1 cellular context compared by ENCODE assay signal in the genomic region with DNA sequence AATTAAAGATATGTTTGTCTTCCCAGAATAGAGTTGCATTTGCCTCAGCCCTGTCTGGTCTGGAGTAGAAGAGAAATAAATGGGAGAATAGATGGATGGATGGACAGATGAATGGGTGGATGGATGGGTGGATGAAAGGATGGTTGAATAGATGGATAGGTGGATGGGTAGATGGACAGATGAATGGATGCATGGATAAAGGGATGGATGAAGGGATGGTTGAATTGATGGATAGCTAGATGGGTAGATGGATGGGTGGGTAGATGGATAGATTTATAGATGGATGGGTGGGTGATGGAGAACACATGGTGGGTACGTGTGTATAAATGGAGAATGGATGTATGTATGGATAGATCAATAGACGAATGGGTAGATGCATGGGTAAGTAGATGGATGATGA.
TF ChIP-seq lines count a peak whose summit lies in the region.

No MANE protein-coding gene starts in this region.

TF ChIP-seq in IMR-90, 13 proteins besides CTCF, POLR2A, EP300 and RAD21 (continued from another document):
- TF ChIP-seq, protein P1, sequence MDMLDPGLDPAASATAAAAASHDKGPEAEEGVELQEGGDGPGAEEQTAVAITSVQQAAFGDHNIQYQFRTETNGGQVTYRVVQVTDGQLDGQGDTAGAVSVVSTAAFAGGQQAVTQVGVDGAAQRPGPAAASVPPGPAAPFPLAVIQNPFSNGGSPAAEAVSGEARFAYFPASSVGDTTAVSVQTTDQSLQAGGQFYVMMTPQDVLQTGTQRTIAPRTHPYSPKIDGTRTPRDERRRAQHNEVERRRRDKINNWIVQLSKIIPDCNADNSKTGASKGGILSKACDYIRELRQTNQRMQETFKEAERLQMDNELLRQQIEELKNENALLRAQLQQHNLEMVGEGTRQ (IDR thresholded peaks at IDR 0.05; ENCODE audit: low read depth, low read length) = no peak
- TF ChIP-seq RCOR1 (IDR thresholded peaks at IDR 0.05; ENCODE audit: insufficient replicate concordance, low read length) (no peak), BHLHE40 (IDR thresholded peaks at IDR 0.05; ENCODE audit: low read depth, low read length) (no peak), FOS (IDR thresholded peaks at IDR 0.05; ENCODE audit: low read depth, low read length) (no peak), MXI1 (IDR thresholded peaks at IDR 0.05; ENCODE audit: borderline replicate concordance, low read depth, low read length) (no peak), MAFK (IDR thresholded peaks at IDR 0.05; ENCODE audit: low read depth, low read length) (no peak), SMC3 (IDR thresholded peaks at IDR 0.05; ENCODE audit: low read depth, low read length) (no peak), CEBPB (IDR thresholded peaks at IDR 0.05; ENCODE audit: low read depth, low read length) (no peak)
TF ChIP-seq in IMR-90: peak in this region for 0.
